29 cellular contexts compared by ENCODE assay signal in genomic region chr10:5951721-5952407, GRCh38. TPM values are rescaled to one million over a fixed set of nuclear protein-coding genes. Genes with fewer than 3 reads are reported as not detected.
DNase-seq lines count a peak whose midpoint lies in the region; ATAC-seq, FAIRE-seq and TF ChIP-seq lines count a peak whose summit lies in the region.
"Had no signal": no experiment of that assay in that cellular context is flagged by ENCODE, and none has a peak within 500 bp of the region (broad histone marks: within the 10 kb centered on the region; RNA-seq: fewer than 3 reads in every experiment).

No MANE protein-coding gene starts in this region.

- H2AFZ ChIP-seq in endothelial cell of umbilical vein (ENCODE audit: low read depth, low read length) (no peak overlapping the region), osteoblast (ENCODE audit: low read length) (no peak overlapping the region)

- H3K9me3 ChIP-seq in endothelial cell of umbilical vein (replicated peaks; ENCODE audit: control insufficient read depth, insufficient read depth, low read length) (no peaks in the 10 kb centered on the region), mucosa of stomach (ENCODE audit: control insufficient read depth, low read length) (no peaks in the 10 kb centered on the region), osteoblast (ENCODE audit: low read depth, low read length) (no peaks in the 10 kb centered on the region)
- H3K9me3 ChIP-seq: colonic mucosa, gastrocnemius medialis, testis had no signal

- H3K9me3 Mint-ChIP-seq in natural killer cell treated with Interleukin-12 subunit alpha and Interleukin-12 subunit beta and Interleukin-15 and Interleukin-18, amount 100 ng/mL, for 72 hours, result no peaks in the 10 kb centered on the region
- H3K9me3 Mint-ChIP-seq in natural killer cell, result no peaks in the 10 kb centered on the region
- H3K9me3 Mint-ChIP-seq in stimulated activated naive B cell treated with anti-CD40 and anti-IgM and Interleukin-4, amounts not matched to agents 10 μg/mL and 1 μg/mL and 100 μg/mL, for 72 hours, result no peaks in the 10 kb centered on the region
- H3K9me3 Mint-ChIP-seq: activated naive CD4-positive, alpha-beta T cell treated with anti-CD3 and anti-CD28 coated beads, Interleukin-2, amount 10 ng/mL, durations not matched to agents 7 days and 5 days; CD8-positive, alpha-beta T cell; IgD-negative memory B cell; neural crest cell; WTC11 had no signal

- no peaks in the 10 kb centered on the region for H3K27me3 Mint-ChIP-seq in natural killer cell treated with Interleukin-12 subunit alpha and Interleukin-12 subunit beta and Interleukin-15 and Interleukin-18, amount 100 ng/mL, for 72 hours
- no peaks in the 10 kb centered on the region for H3K27me3 Mint-ChIP-seq in natural killer cell (ENCODE audit: low read depth in 2 of 2)
- no peaks in the 10 kb centered on the region for H3K27me3 Mint-ChIP-seq in stimulated activated naive B cell treated with anti-CD40 and anti-IgM and Interleukin-4, amounts not matched to agents 10 μg/mL and 1 μg/mL and 100 μg/mL, for 72 hours
- H3K27me3 Mint-ChIP-seq: activated naive CD4-positive, alpha-beta T cell treated with anti-CD3 and anti-CD28 coated beads, Interleukin-2, amount 10 ng/mL, durations not matched to agents 7 days and 5 days; IgD-negative memory B cell had no signal

- H4K20me1 ChIP-seq in endothelial cell of umbilical vein (replicated peaks; ENCODE audit: control insufficient read depth, extremely low read depth, insufficient read depth, low read length) (no peaks in the 10 kb centered on the region), osteoblast (ENCODE audit: insufficient read depth, low read length) (no peaks in the 10 kb centered on the region)

- dilution Hi-C loops in endothelial cell of umbilical vein (cut with MboI; ENCODE audit: extremely low pct_ligation_motif_present, low sequenced_read_pairs), result loop anchor here (25.0 kb wide), 1 partner anchor 135 kb away; the partner anchor contains the start of gene RBM17

- no peak for TF ChIP-seq POLR2A in endothelial cell of umbilical vein (IDR thresholded peaks at IDR 0.05; ENCODE audit: low read depth, low read length)

- BruUV-seq in endothelial cell of umbilical vein (replicated peaks; lab: Mats Ljungman, UMichigan), result no TSS peak

- H3K4me1 ChIP-seq in endothelial cell of umbilical vein (ENCODE audit: control insufficient read depth, extremely low read depth, insufficient read depth, low read length) (peaks cover 10% of the 10 kb centered on the region), mucosa of stomach (ENCODE audit: control insufficient read depth, insufficient read depth, low read length) (peaks cover 26% of the 10 kb centered on the region), osteoblast (ENCODE audit: insufficient read depth, low read length) (peaks cover 8% of the 10 kb centered on the region)
- H3K4me1 ChIP-seq: colonic mucosa, gastrocnemius medialis, testis had no signal

- intact Hi-C loops in natural killer cell (cut with micrococcal nuclease) (no loop called here), endothelial cell of umbilical vein (cut with micrococcal nuclease) (no loop called here)

- H3K4me2 ChIP-seq in endothelial cell of umbilical vein (ENCODE audit: insufficient read depth, low read length) (no peak overlapping the region), osteoblast (ENCODE audit: insufficient read depth, low read length) (no peak overlapping the region)

- CTCF ChIA-PET in endothelial cell of umbilical vein (lab: Charles Lee), result interaction anchor here (1.4 to 3.9 kb wide), 3 partner anchors 62 to 450 kb away, joined by 6 to 23 read pairs (median 6); no protein-coding TSS in a partner anchor

- H3K36me3 ChIP-seq in endothelial cell of umbilical vein (ENCODE audit: control insufficient read depth in 2 of 2, extremely low read depth in 1 of 2, insufficient read depth in 2 of 2, low read length in 2 of 2) (peaks cover 0 to 7% of the 10 kb centered on the region in 2 experiments), mucosa of stomach (ENCODE audit: control insufficient read depth, insufficient read depth, low read length) (peaks cover 4% of the 10 kb centered on the region), osteoblast (ENCODE audit: insufficient read depth, low read length) (no peaks in the 10 kb centered on the region)
- H3K36me3 ChIP-seq: colonic mucosa had no signal

- H3K4me3 ChIP-seq in endothelial cell of umbilical vein (replicated peaks in 1 of 3; ENCODE audit: insufficient read depth in 1 of 3, low read depth in 1 of 3, low read length in 3 of 3) (no peak overlapping the region), mucosa of stomach (ENCODE audit: low read length) (no peak overlapping the region), osteoblast (ENCODE audit: insufficient read depth, low read length) (no peak overlapping the region)
- H3K4me3 ChIP-seq: colonic mucosa, gastrocnemius medialis, lung, testis had no signal

- peaks cover 0 to 3% of the 10 kb centered on the region in 2 donors for H3K4me1 Mint-ChIP-seq in natural killer cell treated with Interleukin-12 subunit alpha and Interleukin-12 subunit beta and Interleukin-15 and Interleukin-18, amount 100 ng/mL, for 72 hours (ENCODE audit: low read depth in 2 of 2)
- H3K4me1 Mint-ChIP-seq in natural killer cell, result peaks cover 0 to 6% of the 10 kb centered on the region in 2 donors
- H3K4me1 Mint-ChIP-seq in stimulated activated naive B cell treated with anti-CD40 and anti-IgM and Interleukin-4, amounts not matched to agents 10 μg/mL and 1 μg/mL and 100 μg/mL, for 72 hours, result peaks cover 0 to 3% of the 10 kb centered on the region in 2 donors

- TF ChIP-seq CTCF in natural killer cell (IDR thresholded peaks at IDR 0.05) (no peak), endothelial cell of umbilical vein (IDR thresholded peaks at IDR 0.05; ENCODE audit: extremely low read depth in 1 of 2, insufficient read depth in 1 of 2, low read depth in 1 of 2, low read length in 2 of 2) (no peak), osteoblast (IDR thresholded peaks at IDR 0.05; ENCODE audit: extremely low read depth, low read depth, low read length) (no peak)

- no peaks in the 10 kb centered on the region for H3K9me1 ChIP-seq in endothelial cell of umbilical vein (replicated peaks; ENCODE audit: control insufficient read depth, extremely low read depth, insufficient read depth, low read length)

- DNase-seq in natural killer cell treated with Interleukin-12 subunit alpha and Interleukin-12 subunit beta and Interleukin-15 and Interleukin-18, amount 100 ng/mL, for 72 hours (ENCODE audit: low spot score), result peak; percentile 10
- no peak for DNase-seq in natural killer cell
- no peak for DNase-seq in endothelial cell of umbilical vein (ENCODE audit: low read depth, low spot score)
- DNase-seq in osteoblast (ENCODE audit: insufficient read length, low spot score, missing footprints), result no peak
- DNase-seq in stimulated activated naive B cell treated with anti-CD40 and anti-IgM and Interleukin-4, amounts not matched to agents 10 μg/mL and 1 μg/mL and 100 μg/mL, for 72 hours, result no peak
- DNase-seq in HPDE6-E6E7 (ENCODE audit: extremely low spot score), result no peak
- DNase-seq: activated CD4-positive, alpha-beta T cell treated with anti-CD3 and anti-CD28 coated beads, Interleukin-2, amount 50 U/mL, for 4 hours; activated naive CD4-positive, alpha-beta T cell treated with anti-CD3 and anti-CD28 coated beads, Interleukin-2, amount 10 ng/mL, durations not matched to agents 7 days and 5 days; amniotic stem cell; CD8-positive, alpha-beta T cell; colonic mucosa; effector memory CD4-positive, alpha-beta T cell; GOT3; NCI-H1092; NCI-H187 treated with DMSO at 0.1 percent for 48 hours; NCI-H526 treated with DMSO at 0.1 percent for 48 hours; stimulated activated naive CD4-positive, alpha-beta T cell had no signal

- H3K79me2 ChIP-seq in endothelial cell of umbilical vein (ENCODE audit: control insufficient read depth, insufficient read depth, low read length) (no peaks in the 10 kb centered on the region), osteoblast (ENCODE audit: insufficient read depth, low read length) (no peaks in the 10 kb centered on the region)

- H3K27ac ChIP-seq in endothelial cell of umbilical vein (ENCODE audit: insufficient read depth, low read depth, low read length) (no peak overlapping the region), osteoblast (ENCODE audit: low read depth, low read length) (no peak overlapping the region)
- H3K27ac ChIP-seq: colonic mucosa, testis had no signal

- FAIRE-seq in endothelial cell of umbilical vein (lab: Jason Lieb, UNC), result peak; percentile 40
- FAIRE-seq: A204.1, GM12892, islet of Langerhans had no signal

- H3K9ac ChIP-seq in endothelial cell of umbilical vein (replicated peaks; ENCODE audit: extremely low read depth, insufficient read depth, low read length), result no peak overlapping the region
- H3K9ac ChIP-seq in mucosa of stomach (ENCODE audit: low read length), result peak overlapping the region; percentile 13

- no peaks in the 10 kb centered on the region for H3K36me3 Mint-ChIP-seq in natural killer cell treated with Interleukin-12 subunit alpha and Interleukin-12 subunit beta and Interleukin-15 and Interleukin-18, amount 100 ng/mL, for 72 hours
- no peaks in the 10 kb centered on the region for H3K36me3 Mint-ChIP-seq in natural killer cell
- peaks cover 18 to 21% of the 10 kb centered on the region in 2 donors for H3K36me3 Mint-ChIP-seq in stimulated activated naive B cell treated with anti-CD40 and anti-IgM and Interleukin-4, amounts not matched to agents 10 μg/mL and 1 μg/mL and 100 μg/mL, for 72 hours
- H3K36me3 Mint-ChIP-seq: WTC11 had no signal

- POLR2A ChIA-PET in endothelial cell of umbilical vein (lab: Charles Lee), result no interaction called here

- H3K27me3 ChIP-seq in endothelial cell of umbilical vein (ENCODE audit: control insufficient read depth in 2 of 2, insufficient read depth in 2 of 2, low read length in 2 of 2) (no peaks in the 10 kb centered on the region), mucosa of stomach (ENCODE audit: control insufficient read depth, insufficient read depth, low read length) (no peaks in the 10 kb centered on the region), osteoblast (ENCODE audit: insufficient read depth, low read length) (no peaks in the 10 kb centered on the region)
- H3K27me3 ChIP-seq: colonic mucosa, gastrocnemius medialis, testis had no signal

- H3K27ac Mint-ChIP-seq in natural killer cell treated with Interleukin-12 subunit alpha and Interleukin-12 subunit beta and Interleukin-15 and Interleukin-18, amount 100 ng/mL, for 72 hours, result no peak overlapping the region
- no peak overlapping the region for H3K27ac Mint-ChIP-seq in natural killer cell
- no peak overlapping the region for H3K27ac Mint-ChIP-seq in stimulated activated naive B cell treated with anti-CD40 and anti-IgM and Interleukin-4, amounts not matched to agents 10 μg/mL and 1 μg/mL and 100 μg/mL, for 72 hours
- H3K27ac Mint-ChIP-seq: activated naive CD4-positive, alpha-beta T cell treated with anti-CD3 and anti-CD28 coated beads, Interleukin-2, amount 10 ng/mL, durations not matched to agents 7 days and 5 days; CD8-positive, alpha-beta T cell; IgD-negative memory B cell; WTC11 had no signal

- H3K4me3 Mint-ChIP-seq in natural killer cell treated with Interleukin-12 subunit alpha and Interleukin-12 subunit beta and Interleukin-15 and Interleukin-18, amount 100 ng/mL, for 72 hours, result no peak overlapping the region
- H3K4me3 Mint-ChIP-seq in natural killer cell, result no peak overlapping the region
- H3K4me3 Mint-ChIP-seq in stimulated activated naive B cell treated with anti-CD40 and anti-IgM and Interleukin-4, amounts not matched to agents 10 μg/mL and 1 μg/mL and 100 μg/mL, for 72 hours, result no peak overlapping the region
- H3K4me3 Mint-ChIP-seq: activated naive CD4-positive, alpha-beta T cell treated with anti-CD3 and anti-CD28 coated beads, Interleukin-2, amount 10 ng/mL, durations not matched to agents 7 days and 5 days; CD8-positive, alpha-beta T cell; IgD-negative memory B cell; neural crest cell; WTC11 had no signal

- ATAC-seq in natural killer cell treated with Interleukin-12 subunit alpha and Interleukin-12 subunit beta and Interleukin-15 and Interleukin-18, amount 100 ng/mL, for 72 hours, result no peak
- ATAC-seq in natural killer cell (no peak), SK-N-SH treated with all-trans-retinoic acid at 6 μM for 48 hours (no peak)
- no peak for ATAC-seq in stimulated activated naive B cell treated with anti-CD40 and anti-IgM and Interleukin-4, amounts not matched to agents 10 μg/mL and 1 μg/mL and 100 μg/mL, for 72 hours (replicated peaks)
- ATAC-seq: CD8-positive, alpha-beta T cell; Panc1 had no signal

RNA-seq across cellular contexts. Expression of gene IL15RA, which starts 25.5 kb away (rescaled TPM):
- 100 to 1,000 TPM in 1 of 2 donors, 10 to 100 TPM in 1; 56.7 to 125 TPM for total RNA-seq in natural killer cell treated with Interleukin-12 subunit alpha and Interleukin-12 subunit beta and Interleukin-15 and Interleukin-18, amount 100 ng/mL, for 72 hours
- total RNA-seq in natural killer cell, result 10 to 100 TPM; 10.7 to 11.8 (median 11.3) TPM
- total RNA-seq in endothelial cell of umbilical vein, result 16.1 and 18.8 TPM in 2 replicates
- 20.6 and 25.1 TPM in 2 replicates for polyA plus RNA-seq in endothelial cell of umbilical vein
- polyA plus RNA-seq in endothelial cell of umbilical vein (2011; cell fraction: cytosol; rRNA removed), result 19.8 and 24.2 TPM in 2 replicates
- polyA plus RNA-seq in endothelial cell of umbilical vein (2011; cell fraction: nucleus; rRNA removed), result 11.9 and 12.5 TPM in 2 replicates
- 20.9 and 22.3 TPM in 2 replicates for polyA plus RNA-seq in endothelial cell of umbilical vein (2012)
- 6.8 and 10.8 TPM in 2 replicates for polyA minus RNA-seq in endothelial cell of umbilical vein
- 2.2 TPM for polyA minus RNA-seq in endothelial cell of umbilical vein (2011; cell fraction: cytosol; rRNA and poly(A)+ RNA removed)
- polyA minus RNA-seq in endothelial cell of umbilical vein (2011; cell fraction: nucleus; rRNA and poly(A)+ RNA removed), result 2.8 and 3.0 TPM in 2 replicates
- total RNA-seq in osteoblast, result 1.1 and 1.2 TPM in 2 replicates
- total RNA-seq: neural crest cell had no signal
